8 cellular contexts compared by ENCODE assay signal in the genomic region with DNA sequence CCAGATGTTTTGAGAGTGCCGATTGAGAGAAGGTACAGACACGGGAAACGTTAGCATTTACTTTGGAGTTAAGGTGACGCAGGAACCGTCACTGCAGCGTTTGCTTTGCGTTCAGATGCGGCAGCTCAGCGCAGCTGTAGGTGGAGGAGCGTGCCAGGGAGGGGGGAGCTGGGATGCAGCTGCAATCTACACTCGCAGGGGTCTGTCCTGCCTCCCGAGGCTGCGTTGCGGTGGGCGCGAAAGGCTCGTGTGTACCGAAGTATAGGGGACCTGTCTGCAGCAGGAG. TPM values are rescaled to one million over a fixed set of nuclear protein-coding genes. Genes with fewer than 3 reads are reported as not detected.
DNase-seq lines count a peak whose midpoint lies in the region; ATAC-seq and TF ChIP-seq lines count a peak whose summit lies in the region.

No MANE protein-coding gene starts in this region.

- H3K4me3 ChIP-seq in mucosa of descending colon: peak overlapping the region; percentile 1
- H3K4me3 ChIP-seq in thoracic aorta: peak overlapping the region; percentile 93

- H3K36me3 ChIP-seq in mucosa of descending colon (ENCODE audit: low read depth): no peaks in the 10 kb centered on the region
- no peaks in the 10 kb centered on the region for H3K36me3 ChIP-seq in thoracic aorta

- ATAC-seq in mucosa of descending colon: peak; percentile 46
- ATAC-seq in thoracic aorta (ENCODE audit: insufficient number of reproducible peaks, low FRiP score, low read depth): no peak

- intact Hi-C loops in mucosa of descending colon (cut with DNase I, micrococcal nuclease): no loop called here

- DNase-seq in NCI-H1092 (lab: John Stamatoyannopoulos, UW) (peak; percentile 82), NCI-H1092 treated with DMSO at 0.1 percent for 48 hours (lab: John Stamatoyannopoulos, UW) (no peak), H4 (ENCODE audit: low spot score) (peak; percentile 54), LoVo (ENCODE audit: low spot score) (peak; percentile 32), T1000 (lab: John Stamatoyannopoulos, UW) (peak; percentile 31), mucosa of descending colon (peak in 1 of 3 donors; percentile 55), thoracic aorta (ENCODE audit: low spot score) (peak; percentile 11)
- peak; percentile 64 for DNase-seq in effector CD4-positive, alpha-beta T cell

- no peaks in the 10 kb centered on the region for H3K27me3 ChIP-seq in thoracic aorta (replicated peaks; ENCODE audit: insufficient read depth)

- no peaks in the 10 kb centered on the region for H3K9me3 ChIP-seq in mucosa of descending colon
- no peaks in the 10 kb centered on the region for H3K9me3 ChIP-seq in thoracic aorta

- TF ChIP-seq CTCF in mucosa of descending colon (IDR thresholded peaks at IDR 0.05) (no peak), thoracic aorta (IDR thresholded peaks at IDR 0.05) (no peak)

- H3K27ac ChIP-seq in thoracic aorta: peak overlapping the region; percentile 94 to 97

- H3K4me1 ChIP-seq in mucosa of descending colon (ENCODE audit: low read depth) (peaks cover 15% of the 10 kb centered on the region), thoracic aorta (ENCODE audit: control insufficient read depth in 1 of 2, low read depth in 2 of 2) (peaks cover 10 to 33% of the 10 kb centered on the region in 2 donors)

RNA-seq across cellular contexts. Expression of gene FYTTD1, which starts 0.4 kb away (rescaled TPM):
- 35.9 and 53.1 TPM in 2 replicates for total RNA-seq in H4 (2014; rRNA removed; shearing (Covaris generic))
- 10 to 100 TPM; 25.1 to 67.2 (median 30.6) TPM for total RNA-seq in mucosa of descending colon
- 10 to 100 TPM; 20.4 to 47.3 TPM for total RNA-seq in thoracic aorta

RNA-seq across cellular contexts. Expression of gene RUBCN, which starts 12.6 kb away (rescaled TPM):
- 6.3 and 7.5 TPM in 2 replicates for total RNA-seq in H4 (2014; rRNA removed; shearing (Covaris generic))
- total RNA-seq in mucosa of descending colon (10 to 100 TPM; 18.8 to 27.6 (median 23.5) TPM), thoracic aorta (10 to 100 TPM; 52.1 to 67.3 TPM)

RNA-seq across cellular contexts. Expression of gene LRCH3, which starts 41.8 kb away (rescaled TPM):
- total RNA-seq in H4 (2014; rRNA removed; shearing (Covaris generic)): 15.9 and 21.9 TPM in 2 replicates
- 10 to 100 TPM; 33.3 to 57.6 (median 46.0) TPM for total RNA-seq in mucosa of descending colon
- 10 to 100 TPM; 66.7 to 87.6 TPM for total RNA-seq in thoracic aorta
